ENCODE assay signal across 9 cellular contexts in genomic region chr15:89087066-89087829, GRCh38. TPM values are rescaled to one million over a fixed set of nuclear protein-coding genes. Genes with fewer than 3 reads are reported as not detected.
DNase-seq lines count a peak whose midpoint lies in the region; ATAC-seq, FAIRE-seq and TF ChIP-seq lines count a peak whose summit lies in the region.
"Had no signal": no experiment of that assay in that cellular context is flagged by ENCODE, and none has a peak within 500 bp of the region (broad histone marks: within the 10 kb centered on the region; RNA-seq: fewer than 3 reads in every experiment).

No MANE protein-coding gene starts in this region.

- no peak for TF ChIP-seq POLR2A in suprapubic skin (IDR thresholded peaks at IDR 0.05)

- TF ChIP-seq EP300 in suprapubic skin (IDR thresholded peaks at IDR 0.05): no peak

- no peaks in the 10 kb centered on the region for H3K27me3 Mint-ChIP-seq in astrocyte (ENCODE audit: low read depth, unreplicated experiment)
- H3K27me3 Mint-ChIP-seq: IgD-negative memory B cell had no signal

- H3K4me1 ChIP-seq in astrocyte (ENCODE audit: insufficient read depth, low read length) (peaks cover 41% of the 10 kb centered on the region), suprapubic skin (peaks cover 44% of the 10 kb centered on the region)

- no peaks in the 10 kb centered on the region for H3K36me3 Mint-ChIP-seq in astrocyte (ENCODE audit: low read depth, unreplicated experiment)

- H3K4me3 Mint-ChIP-seq in astrocyte (ENCODE audit: unreplicated experiment): no peak overlapping the region

- H3K27me3 ChIP-seq in astrocyte (ENCODE audit: insufficient read depth, low read length) (no peaks in the 10 kb centered on the region), kidney epithelial cell (ENCODE audit: control insufficient read depth, insufficient read depth, low read length) (no peaks in the 10 kb centered on the region), suprapubic skin (no peaks in the 10 kb centered on the region)

- no peaks in the 10 kb centered on the region for H3K9me3 ChIP-seq in astrocyte (ENCODE audit: insufficient read depth, low read depth, low read length)
- H3K9me3 ChIP-seq in suprapubic skin: no peaks in the 10 kb centered on the region

- peaks cover 3% of the 10 kb centered on the region for H4K20me1 ChIP-seq in astrocyte (ENCODE audit: insufficient read depth, low read length)

- WGBS in suprapubic skin: 59% methylated on average over 13 of the region's 13 CpGs

- no peak for ATAC-seq in GM21576 (IDR thresholded peaks at IDR 0.05; ENCODE audit: unreplicated experiment)
- no peak for ATAC-seq in GM18511 (IDR thresholded peaks at IDR 0.05; ENCODE audit: unreplicated experiment)

- no peak overlapping the region for H3K27ac Mint-ChIP-seq in astrocyte (ENCODE audit: unreplicated experiment)
- H3K27ac Mint-ChIP-seq: IgD-negative memory B cell had no signal

- peak overlapping the region; percentile 47 for H2AFZ ChIP-seq in astrocyte (ENCODE audit: low read depth, low read length)

- no peaks in the 10 kb centered on the region for H3K9me3 Mint-ChIP-seq in astrocyte (ENCODE audit: unreplicated experiment)
- H3K9me3 Mint-ChIP-seq: IgD-negative memory B cell had no signal

- TF ChIP-seq CTCF in HFF-Myc (IDR thresholded peaks at IDR 0.05; ENCODE audit: low read depth, low read length, missing control alignments) (no peak), astrocyte (IDR thresholded peaks at IDR 0.05; ENCODE audit: insufficient read depth, low read depth, low read length) (no peak), kidney epithelial cell (IDR thresholded peaks at IDR 0.05; ENCODE audit: insufficient read depth, low read length, poor library complexity, severe bottlenecking) (no peak), suprapubic skin (IDR thresholded peaks at IDR 0.05) (no peak)

- H3K36me3 ChIP-seq in astrocyte (ENCODE audit: insufficient read depth, low read length) (no peaks in the 10 kb centered on the region), kidney epithelial cell (ENCODE audit: control insufficient read depth, insufficient read depth, low read length) (no peaks in the 10 kb centered on the region), suprapubic skin (no peaks in the 10 kb centered on the region)

- peaks cover 27% of the 10 kb centered on the region for H3K4me1 Mint-ChIP-seq in astrocyte (ENCODE audit: low read depth, unreplicated experiment)

- DNase-seq in HFF-Myc (ENCODE audit: extremely low read depth, low read depth) (no peak), astrocyte (ENCODE audit: low read depth) (no peak), kidney epithelial cell (ENCODE audit: low read depth) (no peak), suprapubic skin (ENCODE audit: low spot score in 2 of 2) (no peak), hypothalamus (lab: John Stamatoyannopoulos, UW) (no peak), EL (no peak)

- peaks cover 39% of the 10 kb centered on the region for H3K79me2 ChIP-seq in astrocyte (ENCODE audit: insufficient read depth, low read length)

- no peak for FAIRE-seq in astrocyte (lab: Jason Lieb, UNC)

- H3K27ac ChIP-seq in astrocyte (ENCODE audit: low read depth, low read length) (peak overlapping the region; percentile 84), suprapubic skin (peak overlapping the region; percentile 78)

- H3K4me2 ChIP-seq in astrocyte (ENCODE audit: low read length): peak overlapping the region; percentile 92

- peak overlapping the region; percentile 62 for H3K9ac ChIP-seq in astrocyte (ENCODE audit: low read length)

- H3K4me3 ChIP-seq in HFF-Myc (replicated peaks; ENCODE audit: low read depth, low read length): peak overlapping the region; percentile 75
- peak overlapping the region; percentile 35 for H3K4me3 ChIP-seq in astrocyte (ENCODE audit: insufficient read depth, low read depth, low read length)
- H3K4me3 ChIP-seq in kidney epithelial cell (ENCODE audit: low read depth, low read length): peak overlapping the region; percentile 25
- peak overlapping the region; percentile 89 for H3K4me3 ChIP-seq in suprapubic skin

RNA-seq across cellular contexts. Expression of gene ABHD2, which starts 1.0 kb away (rescaled TPM):
- total RNA-seq in astrocyte: 41.3 and 50.3 TPM in 2 replicates
- 39.7 and 62.7 TPM in 2 replicates for total RNA-seq in kidney epithelial cell
- 10 to 100 TPM; 38.0 to 78.0 (median 63.2) TPM for total RNA-seq in suprapubic skin

Comparison
In these comparisons a context has a peak if more than half of its experiments do, and no peak if none do; other contexts are left out.
1. H3K4me3 ChIP-seq: peak in every context shown above with its lines; median percentile 89 in suprapubic skin; 75 in HFF-Myc; 35 in astrocyte; 25 in kidney epithelial cell.